8 cellular contexts compared by ENCODE assay signal in genomic region chr9:21965401-21965951, GRCh38. TPM values are rescaled to one million over a fixed set of nuclear protein-coding genes. Genes with fewer than 3 reads are reported as not detected.
DNase-seq lines count a peak whose midpoint lies in the region; ATAC-seq and TF ChIP-seq lines count a peak whose summit lies in the region.

No MANE protein-coding gene starts in this region.

- H3K9ac ChIP-seq in SK-N-SH (no peak overlapping the region), mucosa of stomach (ENCODE audit: low read length) (peak overlapping the region; percentile 41)

- DNase-seq in activated T-cell treated with anti-CD3 and anti-CD28 coated beads for 48 hours (ENCODE audit: low read depth) (peak; percentile 45), activated T-cell treated with anti-CD3 and anti-CD28 coated beads for 4 hours (no peak), SK-N-SH (peak; percentile 80), upper lobe of right lung (peak; percentile 78), NCI-H146 treated with DMSO at 0.1 percent for 48 hours (lab: John Stamatoyannopoulos, UW; ENCODE audit: unreplicated experiment) (no peak)
- DNase-seq in effector memory CD4-positive, alpha-beta T cell, result peak in 1 of 3 donors; percentile 16

- WGBS in SK-N-SH (ENCODE audit: low lambda C conversion rate), result 6% methylated on average over 30 of the region's 30 CpGs

- no peak for TF ChIP-seq EP300 in SK-N-SH (IDR thresholded peaks at IDR 0.05; ENCODE audit: borderline replicate concordance in 1 of 2, low read depth in 1 of 2, low read length in 1 of 2)

- H3K4me1 ChIP-seq in SK-N-SH (ENCODE audit: control insufficient read depth in 1 of 2, insufficient read depth in 2 of 2, low read depth in 1 of 2, low read length in 1 of 2) (peaks cover 0 to 11% of the 10 kb centered on the region in 2 experiments; a peak in 1 of 4 replicates), mucosa of stomach (ENCODE audit: control insufficient read depth, insufficient read depth, low read length) (peaks cover 16% of the 10 kb centered on the region), upper lobe of right lung (peaks cover 12% of the 10 kb centered on the region)
- H3K4me1 ChIP-seq in effector memory CD4-positive, alpha-beta T cell (ENCODE audit: control insufficient read depth, insufficient read depth, low read length, poor library complexity, severe bottlenecking), result peaks cover 15% of the 10 kb centered on the region

- no peak overlapping the region for H3K27ac ChIP-seq in SK-N-SH (ENCODE audit: low read depth in 2 of 2, low read length in 1 of 2)
- H3K27ac ChIP-seq in effector memory CD4-positive, alpha-beta T cell (ENCODE audit: insufficient read depth, low read length, poor library complexity, severe bottlenecking), result no peak overlapping the region
- no peak overlapping the region for H3K27ac ChIP-seq in upper lobe of right lung

- TF ChIP-seq RAD21 in SK-N-SH (IDR thresholded peaks at IDR 0.05; ENCODE audit: low read length), result peak; percentile 46

- H3K9me3 ChIP-seq in SK-N-SH, result no peaks in the 10 kb centered on the region
- no peaks in the 10 kb centered on the region for H3K9me3 ChIP-seq in effector memory CD4-positive, alpha-beta T cell (ENCODE audit: control insufficient read depth, low read length)
- H3K9me3 ChIP-seq in mucosa of stomach (ENCODE audit: control insufficient read depth, low read length), result no peaks in the 10 kb centered on the region
- no peaks in the 10 kb centered on the region for H3K9me3 ChIP-seq in upper lobe of right lung

- H3K4me3 ChIP-seq in SK-N-SH (ENCODE audit: low read depth in 2 of 2, low read length in 1 of 2) (peak overlapping the region; percentile 27 to 46), mucosa of stomach (ENCODE audit: low read length) (peak overlapping the region; percentile 16), upper lobe of right lung (peak overlapping the region; percentile 28)
- peak overlapping the region; percentile 31 for H3K4me3 ChIP-seq in effector memory CD4-positive, alpha-beta T cell (ENCODE audit: insufficient read depth, low read depth, low read length, poor library complexity, severe bottlenecking)

- intact Hi-C loops in upper lobe of right lung (cut with DNase I), result no loop called here

- POLR2A ChIA-PET in SK-N-SH (lab: Yijun Ruan, JAX), result no interaction called here

- no peak overlapping the region for H2AFZ ChIP-seq in SK-N-SH (ENCODE audit: low read depth)

- H3F3A ChIP-seq in SK-N-SH (replicated peaks; ENCODE audit: insufficient read depth), result peaks cover 4% of the 10 kb centered on the region

- ATAC-seq in HG02852 (IDR thresholded peaks at IDR 0.05; ENCODE audit: unreplicated experiment) (peak; percentile 88), upper lobe of right lung (peak; percentile 83)

- H3K36me3 ChIP-seq in SK-N-SH (replicated peaks in 1 of 2; ENCODE audit: control insufficient read depth in 1 of 2, insufficient read depth in 2 of 2, low read length in 1 of 2), result no peaks in the 10 kb centered on the region
- no peaks in the 10 kb centered on the region for H3K36me3 ChIP-seq in effector memory CD4-positive, alpha-beta T cell (ENCODE audit: control insufficient read depth, insufficient read depth, low read length)
- no peaks in the 10 kb centered on the region for H3K36me3 ChIP-seq in mucosa of stomach (ENCODE audit: control insufficient read depth, insufficient read depth, low read length)
- H3K36me3 ChIP-seq in upper lobe of right lung, result no peaks in the 10 kb centered on the region

- H3K4me2 ChIP-seq in SK-N-SH, result peak overlapping the region; percentile 61

- H3K79me2 ChIP-seq in SK-N-SH (ENCODE audit: insufficient read depth), result no peaks in the 10 kb centered on the region

- no peaks in the 10 kb centered on the region for H3K9me2 ChIP-seq in SK-N-SH

- no peaks in the 10 kb centered on the region for H4K20me1 ChIP-seq in SK-N-SH (ENCODE audit: insufficient read depth)

- H3K27me3 ChIP-seq in SK-N-SH (ENCODE audit: insufficient read depth) (peaks cover 44% of the 10 kb centered on the region), mucosa of stomach (ENCODE audit: control insufficient read depth, insufficient read depth, low read length) (peaks cover 69% of the 10 kb centered on the region), upper lobe of right lung (peaks cover 91% of the 10 kb centered on the region)
- H3K27me3 ChIP-seq in effector memory CD4-positive, alpha-beta T cell (replicated peaks; ENCODE audit: control insufficient read depth, insufficient read depth, low read length, poor library complexity, severe bottlenecking), result peaks cover 81% of the 10 kb centered on the region

- peak; percentile 53 for TF ChIP-seq CTCF in SK-N-SH (IDR thresholded peaks at IDR 0.05)
- TF ChIP-seq CTCF in upper lobe of right lung (IDR thresholded peaks at IDR 0.05), result peak; percentile 18

- CTCF ChIA-PET in SK-N-SH (lab: Yijun Ruan, JAX), result interaction anchor here (0.7 to 1.2 kb wide), 2 partner anchors 100 to 152 kb away, joined by 3 to 6 read pairs; no protein-coding TSS in a partner anchor

TF ChIP-seq in SK-N-SH, 30 proteins besides CTCF, POLR2A, EP300 and RAD21 (continues in another document):
- peak; percentile 44 for TF ChIP-seq SMC3 (IDR thresholded peaks at IDR 0.05; ENCODE audit: low read depth, low read length)
- TF ChIP-seq MEF2A (IDR thresholded peaks at IDR 0.05; ENCODE audit: borderline replicate concordance, low read depth), result no peak
- no peak for TF ChIP-seq RFX5 (IDR thresholded peaks at IDR 0.05; ENCODE audit: low read length)
- TF ChIP-seq FOXJ3 (CRISPR knock-in tag; IDR thresholded peaks at IDR 0.05), result no peak
- no peak for TF ChIP-seq NFIC (IDR thresholded peaks at IDR 0.05; ENCODE audit: borderline replicate concordance)
- TF ChIP-seq USF2 (IDR thresholded peaks at IDR 0.05; ENCODE audit: borderline replicate concordance, low read depth, low read length), result no peak
- TF ChIP-seq PBX3 (IDR thresholded peaks at IDR 0.05), result no peak
- TF ChIP-seq GATA2 (CRISPR knock-in tag; IDR thresholded peaks at IDR 0.05), result no peak
- no peak for TF ChIP-seq FOXM1 (IDR thresholded peaks at IDR 0.05; ENCODE audit: low read depth)
- TF ChIP-seq POLR2AphosphoS5 (IDR thresholded peaks at IDR 0.05; ENCODE audit: low read depth, low read length), result no peak
- TF ChIP-seq ELF1 (IDR thresholded peaks at IDR 0.05), result no peak
- TF ChIP-seq CHD2 (IDR thresholded peaks at IDR 0.05; ENCODE audit: low read length, partially characterized antibody), result peak; percentile 70
- TF ChIP-seq MAX (IDR thresholded peaks at IDR 0.05; ENCODE audit: low read depth), result peak; percentile 34; the same call in 1 of the 2 replicates
- TF ChIP-seq GABPA (IDR thresholded peaks at IDR 0.05; ENCODE audit: low read depth), result no peak

RNA-seq across cellular contexts. Expression of gene CDKN2A, which starts 28.7 kb away (rescaled TPM):
- polyA plus RNA-seq in SK-N-SH (2012; rRNA removed), result 34.1 and 41.4 TPM in 2 replicates
- polyA plus RNA-seq in SK-N-SH (2012; cell fraction: cytosol; rRNA removed), result 28.3 and 35.3 TPM in 2 replicates
- polyA plus RNA-seq in SK-N-SH (2012; cell fraction: nucleus; rRNA removed), result 31.9 and 66.5 TPM in 2 replicates
- 5.1 TPM for total RNA-seq in upper lobe of right lung

RNA-seq across cellular contexts. Expression of gene CDKN2B-AS1, which starts 29.1 kb away (rescaled TPM):
- polyA plus RNA-seq in SK-N-SH (2012; rRNA removed), result 0.25 and 0.44 TPM in 2 replicates
- polyA plus RNA-seq in SK-N-SH (2012; cell fraction: cytosol; rRNA removed), result 0.43 and 0.45 TPM in 2 replicates
- 0.35 and 1.1 TPM in 2 replicates for polyA plus RNA-seq in SK-N-SH (2012; cell fraction: nucleus; rRNA removed)
- 2.3 TPM for total RNA-seq in upper lobe of right lung

RNA-seq across cellular contexts. Expression of gene CDKN2B, which starts 43.6 kb away (rescaled TPM):
- 6.3 and 6.4 TPM in 2 replicates for polyA plus RNA-seq in SK-N-SH (2012; rRNA removed)
- 6.8 and 6.9 TPM in 2 replicates for polyA plus RNA-seq in SK-N-SH (2012; cell fraction: cytosol; rRNA removed)
- polyA plus RNA-seq in SK-N-SH (2012; cell fraction: nucleus; rRNA removed), result 12.6 and 14.9 TPM in 2 replicates
- total RNA-seq in upper lobe of right lung, result 31.3 TPM

Comparison
In these comparisons a context has a peak if more than half of its experiments do, and no peak if none do; other contexts are left out.
1. DNase-seq: peak in activated T-cell treated with anti-CD3 and anti-CD28 coated beads for 48 hours (single experiment), SK-N-SH (single experiment) and upper lobe of right lung (single experiment); none in activated T-cell treated with anti-CD3 and anti-CD28 coated beads for 4 hours (single experiment) and NCI-H146 treated with DMSO at 0.1 percent for 48 hours (single experiment).
2. Peak in every context shown above with its lines, with median percentiles within 50 percentile points of each other: H3K4me3 ChIP-seq.